22 cellular contexts compared by ENCODE assay signal in genomic region chr10:122379041-122379440, GRCh38. TPM values are rescaled to one million over a fixed set of nuclear protein-coding genes. Genes with fewer than 3 reads are reported as not detected.
DNase-seq lines count a peak whose midpoint lies in the region; ATAC-seq, FAIRE-seq and TF ChIP-seq lines count a peak whose summit lies in the region.
"Had no signal": no experiment of that assay in that cellular context is flagged by ENCODE, and none has a peak within 500 bp of the region (broad histone marks: within the 10 kb centered on the region; RNA-seq: fewer than 3 reads in every experiment).

No MANE protein-coding gene starts in this region.

- TF ChIP-seq EP300 in HepG2 (IDR thresholded peaks at IDR 0.05; ENCODE audit: low read depth in 2 of 2, low read length in 2 of 2) (no peak), HepG2 (CRISPR knock-in tag; IDR thresholded peaks at IDR 0.05; ENCODE audit: borderline replicate concordance) (no peak)

- no peak for DNase-seq in activated T-cell treated with anti-CD3 and anti-CD28 coated beads, Interleukin-2, amount 50 U/mL, for 24 hours
- DNase-seq in activated T-cell treated with anti-CD3 and anti-CD28 coated beads, Interleukin-2, amount 50 U/mL, for 72 hours = no peak
- DNase-seq in HepG2 (ENCODE audit: low spot score) = no peak
- DNase-seq in right lobe of liver = no peak
- no peak for DNase-seq in dorsolateral prefrontal cortex
- no peak for DNase-seq in psoas muscle
- no peak for DNase-seq in HEK293T (ENCODE audit: extremely low spot score)
- DNase-seq in activated CD4-positive, alpha-beta T cell treated with anti-CD3 and anti-CD28 coated beads, Interleukin-2, amount 10 ng/mL, durations not matched to agents 7 days and 5 days = no peak
- DNase-seq: BE2C, DMS53, KG1, MV-4-11, NCI-H1417, NCI-H187, NCI-H2107, NCI-H2227 treated with DMSO at 0.1 percent for 48 hours, NCI-H524 treated with DMSO at 0.1 percent for 48 hours, SHP77 treated with DMSO at 0.1 percent for 48 hours had no signal

- peaks cover 65% of the 10 kb centered on the region for H3K4me1 Mint-ChIP-seq in activated T-cell treated with anti-CD3 and anti-CD28 coated beads, Interleukin-2, amount 50 U/mL, for 24 hours (ENCODE audit: low read depth)
- peaks cover 67% of the 10 kb centered on the region for H3K4me1 Mint-ChIP-seq in activated T-cell treated with anti-CD3 and anti-CD28 coated beads, Interleukin-2, amount 50 U/mL, for 72 hours (ENCODE audit: low read depth)
- peaks cover 28% of the 10 kb centered on the region for H3K4me1 Mint-ChIP-seq in activated CD4-positive, alpha-beta T cell treated with anti-CD3 and anti-CD28 coated beads, Interleukin-2, amount 10 ng/mL, durations not matched to agents 7 days and 5 days

- intact Hi-C loops in HepG2 (cut with micrococcal nuclease; ENCODE audit: unreplicated experiment) (no loop called here), right lobe of liver (cut with DNase I) (no loop called here), dorsolateral prefrontal cortex (cut with DNase I) (no loop called here), psoas muscle (cut with DNase I) (loop anchor here in 1 of 2 donors (10.0 kb wide), 1 partner anchor 74 kb away; no protein-coding TSS in a partner anchor)

- H3K4me2 ChIP-seq in HepG2 (ENCODE audit: low read depth, low read length) = peak overlapping the region; percentile 6; the same call in 1 of the 2 replicates
- H3K4me2 ChIP-seq: GM23338 had no signal

- no peak overlapping the region for H3K9ac ChIP-seq in HepG2 (ENCODE audit: insufficient read depth, low read depth, low read length)

- H3K27me3 ChIP-seq in HepG2 (ENCODE audit: control insufficient read depth in 1 of 2, insufficient read depth in 2 of 2, low read length in 2 of 2) = no peaks in the 10 kb centered on the region
- H3K27me3 ChIP-seq in right lobe of liver = no peaks in the 10 kb centered on the region
- no peaks in the 10 kb centered on the region for H3K27me3 ChIP-seq in dorsolateral prefrontal cortex
- no peaks in the 10 kb centered on the region for H3K27me3 ChIP-seq in psoas muscle (ENCODE audit: insufficient read depth in 3 of 3, low read length in 2 of 3)
- H3K27me3 ChIP-seq: BE2C had no signal

- H2AFZ ChIP-seq in HepG2 (ENCODE audit: low read length) = no peak overlapping the region
- H2AFZ ChIP-seq: GM23338 had no signal

- BruUV-seq in HepG2 (replicated peaks; lab: Mats Ljungman, UMichigan) = no TSS peak

- ATAC-seq in activated T-cell treated with anti-CD3 and anti-CD28 coated beads, Interleukin-2, amount 50 U/mL, for 72 hours (replicated peaks in 1 of 2) = no peak
- ATAC-seq in HepG2 = no peak
- ATAC-seq in right lobe of liver = no peak
- no peak for ATAC-seq in psoas muscle
- ATAC-seq: GM23338, HCT116 had no signal

- H3K27ac ChIP-seq in HepG2 (ENCODE audit: extremely low read length, insufficient read depth, low read length) (no peak overlapping the region), right lobe of liver (no peak overlapping the region), dorsolateral prefrontal cortex (peak overlapping the region in 42 of 59 donors; percentile 3 to 95 (median 40)), psoas muscle (peak overlapping the region; percentile 97)

- no peak for TF ChIP-seq CTCF in HepG2 (CRISPR knock-in tag; IDR thresholded peaks at IDR 0.05)
- no peak for TF ChIP-seq CTCF in right lobe of liver (IDR thresholded peaks at IDR 0.05)
- no peak for TF ChIP-seq CTCF in dorsolateral prefrontal cortex (IDR thresholded peaks at IDR 0.05 in 54 of 56, conservative IDR thresholded peaks at IDR 0.05 in 2 of 56; ENCODE audit: low read depth in 1 of 56, partially characterized antibody in 56 of 56)
- TF ChIP-seq CTCF in psoas muscle (IDR thresholded peaks at IDR 0.05) = no peak

- no peaks in the 10 kb centered on the region for H3K27me3 Mint-ChIP-seq in activated T-cell treated with anti-CD3 and anti-CD28 coated beads, Interleukin-2, amount 50 U/mL, for 24 hours
- peaks cover under 1% of the 10 kb centered on the region for H3K27me3 Mint-ChIP-seq in activated T-cell treated with anti-CD3 and anti-CD28 coated beads, Interleukin-2, amount 50 U/mL, for 72 hours (ENCODE audit: low read depth)
- peaks cover 9% of the 10 kb centered on the region for H3K27me3 Mint-ChIP-seq in activated CD4-positive, alpha-beta T cell treated with anti-CD3 and anti-CD28 coated beads, Interleukin-2, amount 10 ng/mL, durations not matched to agents 7 days and 5 days
- H3K27me3 Mint-ChIP-seq: CD8-positive, alpha-beta memory T cell had no signal

- H3K36me3 Mint-ChIP-seq in activated T-cell treated with anti-CD3 and anti-CD28 coated beads, Interleukin-2, amount 50 U/mL, for 24 hours (ENCODE audit: low read depth) = peaks cover 18% of the 10 kb centered on the region
- peaks cover 0 to 5% of the 10 kb centered on the region in 2 donors for H3K36me3 Mint-ChIP-seq in activated T-cell treated with anti-CD3 and anti-CD28 coated beads, Interleukin-2, amount 50 U/mL, for 72 hours (ENCODE audit: insufficient read depth in 2 of 2)
- H3K36me3 Mint-ChIP-seq in activated CD4-positive, alpha-beta T cell treated with anti-CD3 and anti-CD28 coated beads, Interleukin-2, amount 10 ng/mL, durations not matched to agents 7 days and 5 days (ENCODE audit: low read depth) = peaks cover 10% of the 10 kb centered on the region

- CTCF ChIA-PET in HepG2 (lab: Yijun Ruan, JAX; ENCODE audit: low intra/inter-chr PET ratio, low total read pairs) = no interaction called here
- CTCF ChIA-PET in HEK293T (lab: Yijun Ruan, JAX) = no interaction called here
- CTCF ChIA-PET in activated CD4-positive, alpha-beta T cell treated with anti-CD3 and anti-CD28 coated beads, Interleukin-2, amount 10 ng/mL, durations not matched to agents 7 days and 5 days (lab: Charles Lee) = interaction anchor here (1.1 kb wide), 1 partner anchor 87 kb away, joined by 3 read pairs; no protein-coding TSS in a partner anchor

- FAIRE-seq in HepG2 (lab: Jason Lieb, UNC) = no peak
- FAIRE-seq: GM12891 had no signal

- peak overlapping the region; percentile 35 for H3K27ac Mint-ChIP-seq in activated T-cell treated with anti-CD3 and anti-CD28 coated beads, Interleukin-2, amount 50 U/mL, for 24 hours
- no peak overlapping the region for H3K27ac Mint-ChIP-seq in activated T-cell treated with anti-CD3 and anti-CD28 coated beads, Interleukin-2, amount 50 U/mL, for 72 hours
- H3K27ac Mint-ChIP-seq in activated CD4-positive, alpha-beta T cell treated with anti-CD3 and anti-CD28 coated beads, Interleukin-2, amount 10 ng/mL, durations not matched to agents 7 days and 5 days = no peak overlapping the region
- H3K27ac Mint-ChIP-seq: GM23338 had no signal

- no peak overlapping the region for H3K4me3 Mint-ChIP-seq in activated T-cell treated with anti-CD3 and anti-CD28 coated beads, Interleukin-2, amount 50 U/mL, for 24 hours
- peak overlapping the region in 1 of 2 donors; percentile 8 for H3K4me3 Mint-ChIP-seq in activated T-cell treated with anti-CD3 and anti-CD28 coated beads, Interleukin-2, amount 50 U/mL, for 72 hours
- H3K4me3 Mint-ChIP-seq in activated CD4-positive, alpha-beta T cell treated with anti-CD3 and anti-CD28 coated beads, Interleukin-2, amount 10 ng/mL, durations not matched to agents 7 days and 5 days = no peak overlapping the region
- H3K4me3 Mint-ChIP-seq: GM23338 had no signal

- H3K4me1 ChIP-seq in HepG2 (ENCODE audit: insufficient read depth, low read length) (peaks cover 59% of the 10 kb centered on the region), right lobe of liver (peaks cover 0 to 15% (median 6%) of the 10 kb centered on the region in 4 donors), psoas muscle (peaks cover 45% of the 10 kb centered on the region)
- H3K4me1 ChIP-seq: BE2C had no signal

- H3K9me3 Mint-ChIP-seq in activated T-cell treated with anti-CD3 and anti-CD28 coated beads, Interleukin-2, amount 50 U/mL, for 24 hours = peaks cover 3% of the 10 kb centered on the region
- H3K9me3 Mint-ChIP-seq in activated T-cell treated with anti-CD3 and anti-CD28 coated beads, Interleukin-2, amount 50 U/mL, for 72 hours = peaks cover 2 to 3% of the 10 kb centered on the region in 2 donors
- peaks cover 2% of the 10 kb centered on the region for H3K9me3 Mint-ChIP-seq in activated CD4-positive, alpha-beta T cell treated with anti-CD3 and anti-CD28 coated beads, Interleukin-2, amount 10 ng/mL, durations not matched to agents 7 days and 5 days
- H3K9me3 Mint-ChIP-seq: CD8-positive, alpha-beta memory T cell; GM23338 had no signal

- in situ Hi-C loops in HepG2 (cut with HindIII; ENCODE audit: extremely low pct_ligation_motif_present, low pct_unique_long_range_greater_than_20kb) = no loop called here

- H3K9me3 ChIP-seq in HepG2 (ENCODE audit: low read length) (no peaks in the 10 kb centered on the region), right lobe of liver (no peaks in the 10 kb centered on the region), psoas muscle (no peaks in the 10 kb centered on the region)
- H3K9me3 ChIP-seq: BE2C had no signal

- TF ChIP-seq POLR2A in HepG2 (IDR thresholded peaks at IDR 0.05; ENCODE audit: insufficient read depth in 1 of 2, low read depth in 2 of 2, low read length in 2 of 2) (no peak), right lobe of liver (IDR thresholded peaks at IDR 0.05) (no peak)

- H3K36me3 ChIP-seq in HepG2 (replicated peaks in 1 of 2; ENCODE audit: control insufficient read depth in 1 of 2, insufficient read depth in 2 of 2, low read length in 2 of 2) (peaks cover 1 to 8% of the 10 kb centered on the region in 2 experiments; a peak in 3 of 5 replicates), right lobe of liver (no peaks in the 10 kb centered on the region), psoas muscle (ENCODE audit: insufficient read depth in 1 of 2, low read depth in 1 of 2) (no peaks in the 10 kb centered on the region)
- H3K36me3 ChIP-seq: BE2C had no signal

- TF ChIP-seq RAD21 in HepG2 (CRISPR knock-in tag; IDR thresholded peaks at IDR 0.05) = no peak

- H3K79me2 ChIP-seq in HepG2 (ENCODE audit: insufficient read depth, low read length) = peaks cover 91% of the 10 kb centered on the region

- 0 out of 2 replicates have a peak, but pooled peaks cover 11% of the 10 kb centered on the region for H4K20me1 ChIP-seq in HepG2 (ENCODE audit: insufficient read depth, low read length)

- WGBS in HepG2 (ENCODE audit: low lambda C conversion rate) = 100% methylated on average over 5 of the region's 5 CpGs
- WGBS in right lobe of liver (ENCODE audit: insufficient coverage, low coverage, low lambda C conversion rate, missing lambda C conversion rate) = 100% methylated on average over 2 of the region's 5 CpGs
- WGBS in psoas muscle, 3 donors = 97 to 98% (median 97%) methylated on average over 5 of the region's 5 CpGs

- H3K4me3 ChIP-seq in HepG2 (replicated peaks in 1 of 3; ENCODE audit: insufficient read depth in 1 of 3, low read depth in 2 of 3, low read length in 3 of 3) = no peak overlapping the region
- H3K4me3 ChIP-seq in right lobe of liver = no peak overlapping the region
- peak overlapping the region in 24 of 59 donors; percentile 0 to 97 (median 78) for H3K4me3 ChIP-seq in dorsolateral prefrontal cortex
- H3K4me3 ChIP-seq in psoas muscle = no peak overlapping the region
- H3K4me3 ChIP-seq: GM23338 had no signal

- POLR2A ChIA-PET in HepG2 (lab: Yijun Ruan, JAX) (interaction anchor here (0.6 to 1.2 kb wide), 2 partner anchors 13 to 25 kb away, joined by 3 to 4 read pairs; no protein-coding TSS in a partner anchor), HEK293T (lab: Yijun Ruan, JAX) (no interaction called here)
- POLR2A ChIA-PET in activated CD4-positive, alpha-beta T cell treated with anti-CD3 and anti-CD28 coated beads, Interleukin-2, amount 10 ng/mL, durations not matched to agents 7 days and 5 days (lab: Charles Lee) = no interaction called here

RNA-seq across cellular contexts. Expression of gene PLEKHA1, which starts 4.5 kb away (rescaled TPM):
- total RNA-seq in activated T-cell treated with anti-CD3 and anti-CD28 coated beads, Interleukin-2, amount 50 U/mL, for 72 hours = 10 to 100 TPM in 1 of 2 donors, 1 to 10 TPM in 1; 8.7 to 14.8 TPM
- 30.8 and 32.2 TPM in 2 replicates for total RNA-seq in HepG2 (2016; rRNA removed; fragmentation: Illumina TruSeq; extraction: Trizol)
- total RNA-seq in HepG2 (2016; cell fraction: cytosol; rRNA removed; fragmentation: Illumina TruSeq; extraction: Trizol; ENCODE audit: low read depth) = 30.5 and 35.2 TPM in 2 replicates
- total RNA-seq in HepG2 (2016; cell fraction: insoluble cytoplasmic fraction; rRNA removed; fragmentation: Illumina TruSeq; extraction: Trizol) = 31.2 and 31.8 TPM in 2 replicates
- 30.6 and 31.8 TPM in 2 replicates for total RNA-seq in HepG2 (2016; cell fraction: membrane; rRNA removed; fragmentation: Illumina TruSeq; extraction: Trizol)
- 49.0 and 52.5 TPM in 2 replicates for total RNA-seq in HepG2 (2016; cell fraction: nucleus; rRNA removed; fragmentation: Illumina TruSeq; extraction: Trizol)
- 48.6 and 53.3 TPM in 2 replicates for polyA plus RNA-seq in HepG2 (2011; rRNA removed)
- 22.6 and 33.2 TPM in 2 replicates for polyA plus RNA-seq in HepG2 (2011; cell fraction: cytosol; rRNA removed)
- polyA plus RNA-seq in HepG2 (2011; cell fraction: nucleus; rRNA removed) = 69.6 and 81.2 TPM in 2 replicates
- 47.9 and 50.2 TPM in 2 replicates for polyA plus RNA-seq in HepG2 (2012)
- polyA plus RNA-seq in HepG2 (2016; cell fraction: cytosol; fragmentation: Illumina TruSeq; extraction: Trizol; ENCODE audit: low read depth) = 2.8 and 3.5 TPM in 2 replicates
- polyA plus RNA-seq in HepG2 (2016; cell fraction: insoluble cytoplasmic fraction; fragmentation: Illumina TruSeq; extraction: Trizol; ENCODE audit: low read depth) = 26.3 and 29.3 TPM in 2 replicates
- polyA plus RNA-seq in HepG2 (2016; cell fraction: membrane; fragmentation: Illumina TruSeq; extraction: Trizol; ENCODE audit: low read depth) = 8.7 and 10.2 TPM in 2 replicates
- polyA plus RNA-seq in HepG2 (2016; cell fraction: nucleus; fragmentation: Illumina TruSeq; extraction: Trizol; ENCODE audit: insufficient read depth, low read depth) = 65.7 and 69.7 TPM in 2 replicates
- 15.3 and 18.9 TPM in 2 replicates for polyA minus RNA-seq in HepG2 (2011; rRNA and poly(A)+ RNA removed; ENCODE audit: low replicate concordance)
- polyA minus RNA-seq in HepG2 (2011; cell fraction: cytosol; rRNA and poly(A)+ RNA removed) = 28.0 and 35.3 TPM in 2 replicates
- polyA minus RNA-seq in HepG2 (2011; cell fraction: nucleus; rRNA and poly(A)+ RNA removed) = 157 and 207 TPM in 2 replicates
- 10 to 100 TPM; 23.1 to 42.2 (median 27.5) TPM for total RNA-seq in right lobe of liver
- total RNA-seq in dorsolateral prefrontal cortex = 100 to 1,000 TPM in 89 of 120 experiments, 10 to 100 TPM in 31; 60.2 to 156 (median 112) TPM
- total RNA-seq in psoas muscle = 10 to 100 TPM; 41.2 to 64.9 (median 57.4) TPM
- polyA plus RNA-seq in psoas muscle = 10 to 100 TPM; 29.5 to 75.3 (median 36.2) TPM
- 10 to 100 TPM in 1 of 2 experiments, 1 to 10 TPM in 1; 8.8 to 11.3 TPM for total RNA-seq in activated CD4-positive, alpha-beta T cell treated with anti-CD3 and anti-CD28 coated beads, Interleukin-2, amount 10 ng/mL, durations not matched to agents 7 days and 5 days

Comparison
In these comparisons a context has a peak if more than half of its experiments do, and no peak if none do; other contexts are left out.
1. H3K27ac ChIP-seq: peak in dorsolateral prefrontal cortex (42 of 59) and psoas muscle (single experiment); none in HepG2 (single experiment) and right lobe of liver (0 of 3).